In the genomic region with DNA sequence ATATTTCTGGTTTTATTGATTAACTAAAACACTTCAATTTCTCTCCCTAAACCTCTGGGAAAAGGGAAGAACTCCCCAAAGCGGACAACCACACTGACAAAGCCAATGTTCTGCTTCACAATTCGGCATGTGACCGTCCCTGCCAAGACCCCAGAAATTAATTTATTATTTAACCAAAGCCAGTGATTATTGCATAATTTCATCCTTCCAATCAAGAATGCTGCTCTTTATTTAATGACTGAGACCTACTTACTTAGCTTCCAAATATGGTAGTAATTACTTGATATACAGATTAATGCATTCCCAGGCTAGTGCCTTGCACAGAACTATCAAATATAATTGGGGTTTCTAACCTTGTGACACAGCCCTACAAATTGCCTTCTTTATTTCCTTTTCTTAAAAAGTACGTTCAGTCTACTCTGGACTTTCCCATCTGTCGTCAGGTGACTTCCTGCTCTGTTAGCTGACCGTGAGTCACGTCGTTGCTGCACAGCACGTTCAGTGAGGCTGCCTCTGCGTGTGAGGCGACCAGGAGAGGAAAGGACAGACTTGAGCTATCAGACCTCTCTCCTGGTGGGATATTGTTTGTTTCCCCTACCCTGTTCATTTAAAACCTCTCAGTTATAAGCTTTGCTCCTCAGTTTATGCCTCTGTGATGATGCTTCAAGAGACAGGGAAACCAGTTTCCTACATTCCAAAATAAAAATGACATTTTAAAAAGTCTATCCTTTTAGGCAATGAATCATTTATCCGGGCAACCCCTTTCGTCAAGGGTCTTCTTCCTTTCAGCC, we compare ENCODE assay signal across 8 cellular contexts. TPM values are rescaled to one million over a fixed set of nuclear protein-coding genes. Genes with fewer than 3 reads are reported as not detected.
DNase-seq lines count a peak whose midpoint lies in the region; ATAC-seq lines count a peak whose summit lies in the region.

No MANE protein-coding gene starts in this region.

- peak overlapping the region; percentile 38 for H3K4me2 ChIP-seq in BLaER1

- H4K20me1 ChIP-seq in BLaER1: no peaks in the 10 kb centered on the region

- no peak overlapping the region for H3K27ac ChIP-seq in BLaER1

- no peaks in the 10 kb centered on the region for H3K36me3 ChIP-seq in BLaER1

- DNase-seq in GM19240 (ENCODE audit: insufficient read length, low spot score) (peak; percentile 73), SKM-1 treated with dmso at 0.1 percent for 144 hours (lab: John Stamatoyannopoulos, UW; ENCODE audit: unreplicated experiment) (peak; percentile 65), left ventricle myocardium superior (peak; percentile 45), NCI-H2171 treated with DMSO at 0.1 percent for 48 hours (lab: John Stamatoyannopoulos, UW) (no peak)
- DNase-seq in activated naive CD4-positive, alpha-beta T cell treated with anti-CD3 and anti-CD28 coated beads, Interleukin-2, amount 50 U/mL, for 16 hours: peak; percentile 79
- peak; percentile 53 to 55 for DNase-seq in stimulated activated CD4-positive, alpha-beta T cell treated with anti-CD3 and anti-CD28 coated beads, Interleukin-15, amount 100 ng/mL, for 1 hour (ENCODE audit: low read depth in 1 of 2, low spot score in 1 of 2)

- H3K9me3 ChIP-seq in BLaER1: no peaks in the 10 kb centered on the region

- no peak overlapping the region for H3K4me3 ChIP-seq in BLaER1

- peak; percentile 93 for ATAC-seq in HG03378 (IDR thresholded peaks at IDR 0.05; ENCODE audit: unreplicated experiment)
- peak; percentile 67 for ATAC-seq in left ventricle myocardium superior

- H3K4me1 ChIP-seq in BLaER1: peaks cover 20% of the 10 kb centered on the region

- H3K27me3 ChIP-seq in BLaER1: no peaks in the 10 kb centered on the region

- no peak overlapping the region for H3K9ac ChIP-seq in BLaER1

- intact Hi-C loops in left ventricle myocardium superior (cut with micrococcal nuclease): no loop called here

RNA-seq across cellular contexts. Expression of gene TNFAIP3, which starts 55.7 kb away (rescaled TPM):
- total RNA-seq in left ventricle myocardium superior: 9.9 TPM
